ENCODE assay signal across 39 cellular contexts in genomic region chr18:69222089-69222488, GRCh38.
"Had no signal": no experiment of that assay in that cellular context is flagged by ENCODE, and none has a peak within 500 bp of the region (broad histone marks: within the 10 kb centered on the region; RNA-seq: fewer than 3 reads in every experiment).

No MANE protein-coding gene starts in this region.

- H3K4me1 ChIP-seq: adrenal gland, ascending aorta, body of pancreas, breast epithelium had no signal

- H3K27me3 ChIP-seq: adrenal gland, ascending aorta, body of pancreas, brain microvascular endothelial cell, breast epithelium, cardiac muscle cell had no signal

- H3K4me3 ChIP-seq: adrenal gland, ascending aorta, body of pancreas, breast epithelium, cardiac muscle cell had no signal

- H3K36me3 ChIP-seq: adrenal gland, ascending aorta, brain microvascular endothelial cell, breast epithelium, cardiac muscle cell had no signal

- H3K27ac Mint-ChIP-seq: activated naive CD4-positive, alpha-beta T cell treated with anti-CD3 and anti-CD28 coated beads for 36 hours; activated naive CD4-positive, alpha-beta T cell treated with anti-CD3 and anti-CD28 coated beads, Interleukin-2, amount 10 ng/mL, durations not matched to agents 7 days and 5 days; activated naive CD4-positive, alpha-beta T cell treated with anti-CD3 and anti-CD28 coated beads, Interleukin-2, amount 50 U/mL, for 24 hours; activated naive CD4-positive, alpha-beta T cell treated with anti-CD3 and anti-CD28 coated beads, Interleukin-2, amount 50 U/mL, for 72 hours; activated naive CD8-positive, alpha-beta T cell; activated naive CD8-positive, alpha-beta T cell treated with anti-CD3 and anti-CD28 coated beads for 36 hours; activated naive CD8-positive, alpha-beta T cell treated with anti-CD3 and anti-CD28 coated beads, Interleukin-2, amount 10 ng/mL, durations not matched to agents 7 days and 5 days; activated naive CD8-positive, alpha-beta T cell treated with anti-CD3 and anti-CD28 coated beads, Interleukin-2, amount 50 U/mL, for 24 hours; activated T-cell treated with anti-CD3 and anti-CD28 coated beads, Interleukin-2, amount 50 U/mL, for 24 hours; activated T-cell treated with anti-CD3 and anti-CD28 coated beads, Interleukin-2, amount 50 U/mL, for 72 hours; activated T-helper 1 cell treated with anti-CD3 and anti-CD28 coated beads, Interleukin-12 subunit alpha, Interleukin-12 subunit beta, Interleukin-2, Interleukin-4 antibody, amounts not matched to agents 30 ng/mL and 10 ng/mL and 1 ng/mL, durations not matched to agents 14 hours and 24 hours and 36 hours; activated T-helper 17 cell treated with anti-CD3 and anti-CD28 coated beads, Interleukin-2, amount 50 U/mL, for 72 hours; activated T-helper 2 cell treated with anti-CD3 and anti-CD28 coated beads, Interferon-gamma antibody, Interleukin-2, Interleukin-4, amounts not matched to agents 10 μg/mL and 5 μg/mL and 100 μg/mL, durations not matched to agents 14 hours and 24 hours and 36 hours; brain had no signal

- DNase-seq: activated effector memory CD4-positive, alpha-beta T cell treated with anti-CD3 and anti-CD28 coated beads, Interleukin-2, amount 50 U/mL, for 16 hours; activated effector memory CD4-positive, alpha-beta T cell treated with Interleukin-2 at 50 U/mL for 16 hours; activated gamma-delta T cell; activated gamma-delta T cell treated with Interleukin-2 at 50 U/mL for 16 hours; activated naive CD4-positive, alpha-beta T cell; activated naive CD4-positive, alpha-beta T cell treated with anti-CD3 and anti-CD28 coated beads for 36 hours; activated naive CD4-positive, alpha-beta T cell treated with anti-CD3 and anti-CD28 coated beads, Interleukin-2, amount 10 ng/mL, durations not matched to agents 7 days and 5 days; activated naive CD4-positive, alpha-beta T cell treated with anti-CD3 and anti-CD28 coated beads, Interleukin-2, amount 50 U/mL, for 16 hours; activated naive CD4-positive, alpha-beta T cell treated with Interleukin-2 at 50 U/mL for 16 hours; activated naive CD8-positive, alpha-beta T cell treated with anti-CD3 and anti-CD28 coated beads for 36 hours; activated naive CD8-positive, alpha-beta T cell treated with anti-CD3 and anti-CD28 coated beads, Interleukin-2, amount 10 ng/mL, durations not matched to agents 7 days and 5 days; activated naive CD8-positive, alpha-beta T cell treated with anti-CD3 and anti-CD28 coated beads, Interleukin-2, amount 50 U/mL, for 24 hours; activated T-cell treated with anti-CD3 and anti-CD28 coated beads, Interleukin-2, amount 50 U/mL, for 1 hour; activated T-cell treated with anti-CD3 and anti-CD28 coated beads, Interleukin-2, amount 50 U/mL, for 24 hours; activated T-cell treated with anti-CD3 and anti-CD28 coated beads, Interleukin-2, amount 50 U/mL, for 48 hours; activated T-cell treated with anti-CD3 and anti-CD28 coated beads, Interleukin-2, amount 50 U/mL, for 72 hours; adrenal gland; amniotic stem cell; amygdala; anterior cingulate cortex; aorta; body of pancreas; brain microvascular endothelial cell; caudate nucleus; central memory CD4-positive, alpha-beta T cell; cerebellar nuclear complex had no signal

- H3K36me3 Mint-ChIP-seq: activated naive CD4-positive, alpha-beta T cell treated with anti-CD3 and anti-CD28 coated beads, Interleukin-2, amount 10 ng/mL, durations not matched to agents 7 days and 5 days; activated naive CD4-positive, alpha-beta T cell treated with anti-CD3 and anti-CD28 coated beads, Interleukin-2, amount 50 U/mL, for 24 hours; activated naive CD4-positive, alpha-beta T cell treated with anti-CD3 and anti-CD28 coated beads, Interleukin-2, amount 50 U/mL, for 72 hours; activated naive CD8-positive, alpha-beta T cell; activated naive CD8-positive, alpha-beta T cell treated with anti-CD3 and anti-CD28 coated beads for 36 hours; activated naive CD8-positive, alpha-beta T cell treated with anti-CD3 and anti-CD28 coated beads, Interleukin-2, amount 10 ng/mL, durations not matched to agents 7 days and 5 days; brain had no signal

- H3K9me3 Mint-ChIP-seq: activated naive CD4-positive, alpha-beta T cell treated with anti-CD3 and anti-CD28 coated beads for 36 hours; activated naive CD4-positive, alpha-beta T cell treated with anti-CD3 and anti-CD28 coated beads, Interleukin-2, amount 10 ng/mL, durations not matched to agents 7 days and 5 days; activated naive CD4-positive, alpha-beta T cell treated with anti-CD3 and anti-CD28 coated beads, Interleukin-2, amount 50 U/mL, for 24 hours; activated naive CD4-positive, alpha-beta T cell treated with anti-CD3 and anti-CD28 coated beads, Interleukin-2, amount 50 U/mL, for 72 hours; activated naive CD8-positive, alpha-beta T cell treated with anti-CD3 and anti-CD28 coated beads for 36 hours; activated naive CD8-positive, alpha-beta T cell treated with anti-CD3 and anti-CD28 coated beads, Interleukin-2, amount 10 ng/mL, durations not matched to agents 7 days and 5 days; activated naive CD8-positive, alpha-beta T cell treated with anti-CD3 and anti-CD28 coated beads, Interleukin-2, amount 50 U/mL, for 24 hours; activated T-cell treated with anti-CD3 and anti-CD28 coated beads, Interleukin-2, amount 50 U/mL, for 24 hours; activated T-cell treated with anti-CD3 and anti-CD28 coated beads, Interleukin-2, amount 50 U/mL, for 72 hours; activated T-helper 1 cell treated with anti-CD3 and anti-CD28 coated beads, Interleukin-12 subunit alpha, Interleukin-12 subunit beta, Interleukin-2, Interleukin-4 antibody, amounts not matched to agents 30 ng/mL and 10 ng/mL and 1 ng/mL, durations not matched to agents 14 hours and 24 hours and 36 hours; activated T-helper 17 cell treated with anti-CD3 and anti-CD28 coated beads, Interleukin-2, amount 50 U/mL, for 72 hours; activated T-helper 2 cell treated with anti-CD3 and anti-CD28 coated beads, Interferon-gamma antibody, Interleukin-2, Interleukin-4, amounts not matched to agents 10 μg/mL and 5 μg/mL and 100 μg/mL, durations not matched to agents 14 hours and 24 hours and 36 hours; brain; central memory CD8-positive, alpha-beta T cell had no signal

- H3K27ac ChIP-seq: adrenal gland, ascending aorta, body of pancreas, brain microvascular endothelial cell, breast epithelium, cardiac muscle cell had no signal

- H3K27me3 Mint-ChIP-seq: activated naive CD4-positive, alpha-beta T cell treated with anti-CD3 and anti-CD28 coated beads, Interleukin-2, amount 10 ng/mL, durations not matched to agents 7 days and 5 days; activated naive CD4-positive, alpha-beta T cell treated with anti-CD3 and anti-CD28 coated beads, Interleukin-2, amount 50 U/mL, for 24 hours; activated naive CD8-positive, alpha-beta T cell; activated naive CD8-positive, alpha-beta T cell treated with anti-CD3 and anti-CD28 coated beads for 36 hours; activated naive CD8-positive, alpha-beta T cell treated with anti-CD3 and anti-CD28 coated beads, Interleukin-2, amount 10 ng/mL, durations not matched to agents 7 days and 5 days; activated naive CD8-positive, alpha-beta T cell treated with anti-CD3 and anti-CD28 coated beads, Interleukin-2, amount 50 U/mL, for 24 hours; activated T-cell treated with anti-CD3 and anti-CD28 coated beads, Interleukin-2, amount 50 U/mL, for 24 hours; activated T-helper 17 cell treated with anti-CD3 and anti-CD28 coated beads, Interleukin-2, amount 50 U/mL, for 72 hours; brain; central memory CD8-positive, alpha-beta T cell had no signal

- ATAC-seq: activated naive CD4-positive, alpha-beta T cell treated with anti-CD3 and anti-CD28 coated beads, Interleukin-2, amount 50 U/mL, for 72 hours; activated naive CD8-positive, alpha-beta T cell treated with anti-CD3 and anti-CD28 coated beads, Interleukin-2, amount 50 U/mL, for 24 hours; activated T-cell treated with anti-CD3 and anti-CD28 coated beads, Interleukin-2, amount 50 U/mL, for 72 hours; activated T-helper 17 cell treated with anti-CD3 and anti-CD28 coated beads, Interleukin-2, amount 50 U/mL, for 72 hours; body of pancreas had no signal

- H3K4me1 Mint-ChIP-seq: activated naive CD4-positive, alpha-beta T cell treated with anti-CD3 and anti-CD28 coated beads, Interleukin-2, amount 10 ng/mL, durations not matched to agents 7 days and 5 days; activated naive CD4-positive, alpha-beta T cell treated with anti-CD3 and anti-CD28 coated beads, Interleukin-2, amount 50 U/mL, for 24 hours; activated naive CD8-positive, alpha-beta T cell treated with anti-CD3 and anti-CD28 coated beads for 36 hours; activated naive CD8-positive, alpha-beta T cell treated with anti-CD3 and anti-CD28 coated beads, Interleukin-2, amount 10 ng/mL, durations not matched to agents 7 days and 5 days; activated naive CD8-positive, alpha-beta T cell treated with anti-CD3 and anti-CD28 coated beads, Interleukin-2, amount 50 U/mL, for 24 hours; activated T-helper 17 cell treated with anti-CD3 and anti-CD28 coated beads, Interleukin-2, amount 50 U/mL, for 72 hours; brain; central memory CD8-positive, alpha-beta T cell had no signal

- H3K9me3 ChIP-seq: adrenal gland, ascending aorta, body of pancreas, breast epithelium had no signal

- H3K4me3 Mint-ChIP-seq: activated naive CD4-positive, alpha-beta T cell treated with anti-CD3 and anti-CD28 coated beads for 36 hours; activated naive CD4-positive, alpha-beta T cell treated with anti-CD3 and anti-CD28 coated beads, Interleukin-2, amount 10 ng/mL, durations not matched to agents 7 days and 5 days; activated naive CD4-positive, alpha-beta T cell treated with anti-CD3 and anti-CD28 coated beads, Interleukin-2, amount 50 U/mL, for 24 hours; activated naive CD8-positive, alpha-beta T cell; activated naive CD8-positive, alpha-beta T cell treated with anti-CD3 and anti-CD28 coated beads for 36 hours; activated naive CD8-positive, alpha-beta T cell treated with anti-CD3 and anti-CD28 coated beads, Interleukin-2, amount 10 ng/mL, durations not matched to agents 7 days and 5 days; activated naive CD8-positive, alpha-beta T cell treated with anti-CD3 and anti-CD28 coated beads, Interleukin-2, amount 50 U/mL, for 24 hours; activated T-cell treated with anti-CD3 and anti-CD28 coated beads, Interleukin-2, amount 50 U/mL, for 24 hours; activated T-cell treated with anti-CD3 and anti-CD28 coated beads, Interleukin-2, amount 50 U/mL, for 72 hours; activated T-helper 1 cell treated with anti-CD3 and anti-CD28 coated beads, Interleukin-12 subunit alpha, Interleukin-12 subunit beta, Interleukin-2, Interleukin-4 antibody, amounts not matched to agents 30 ng/mL and 10 ng/mL and 1 ng/mL, durations not matched to agents 14 hours and 24 hours and 36 hours; activated T-helper 17 cell treated with anti-CD3 and anti-CD28 coated beads, Interleukin-2, amount 50 U/mL, for 72 hours; brain; central memory CD8-positive, alpha-beta T cell had no signal

- FAIRE-seq: astrocyte, bronchial epithelial cell had no signal
